Comparison of ENCODE assay signal across 8 cellular contexts in genomic region chr11:86818466-86819282, GRCh38. TPM values are rescaled to one million over a fixed set of nuclear protein-coding genes. Genes with fewer than 3 reads are reported as not detected.
A peak's percentile ranks its signal among the peaks of the same experiment; 100 is the strongest.
DNase-seq lines count a peak whose midpoint lies in the region; ATAC-seq, FAIRE-seq and TF ChIP-seq lines count a peak whose summit lies in the region.

No MANE protein-coding gene starts in this region.

- H3K27me3 Mint-ChIP-seq in progenitor cell of endocrine pancreas = peaks cover 7% of the 10 kb centered on the region
- H3K27me3 Mint-ChIP-seq in T-helper 2 cell treated with Interferon-gamma antibody and Interleukin-4, amounts not matched to agents 5 μg/mL and 100 μg/mL, for 36 hours (ENCODE audit: low read depth) = peaks cover 25% of the 10 kb centered on the region

- peak; percentile 82 for FAIRE-seq in H54 (lab: Jason Lieb, UNC)

- H3K36me3 Mint-ChIP-seq in progenitor cell of endocrine pancreas (ENCODE audit: insufficient read depth) = peaks cover 5% of the 10 kb centered on the region
- no peaks in the 10 kb centered on the region for H3K36me3 Mint-ChIP-seq in T-helper 2 cell treated with Interferon-gamma antibody and Interleukin-4, amounts not matched to agents 5 μg/mL and 100 μg/mL, for 36 hours (ENCODE audit: low read depth)

- peaks cover 7% of the 10 kb centered on the region for H3K4me1 Mint-ChIP-seq in progenitor cell of endocrine pancreas (ENCODE audit: low read depth)
- no peaks in the 10 kb centered on the region for H3K4me1 Mint-ChIP-seq in T-helper 2 cell treated with Interferon-gamma antibody and Interleukin-4, amounts not matched to agents 5 μg/mL and 100 μg/mL, for 36 hours (ENCODE audit: low read depth)

- H3K4me3 Mint-ChIP-seq in progenitor cell of endocrine pancreas (ENCODE audit: low read depth) = no peak overlapping the region
- no peak overlapping the region for H3K4me3 Mint-ChIP-seq in T-helper 2 cell treated with Interferon-gamma antibody and Interleukin-4, amounts not matched to agents 5 μg/mL and 100 μg/mL, for 36 hours

- no peak overlapping the region for H3K27ac Mint-ChIP-seq in progenitor cell of endocrine pancreas
- H3K27ac Mint-ChIP-seq in T-helper 2 cell treated with Interferon-gamma antibody and Interleukin-4, amounts not matched to agents 5 μg/mL and 100 μg/mL, for 36 hours = no peak overlapping the region

- TF ChIP-seq POLR2A in H54 (IDR thresholded peaks at IDR 0.05; ENCODE audit: low read depth, low read length) = no peak

- DNase-seq in COR-L47 (lab: John Stamatoyannopoulos, UW) (peak; percentile 47), H54 (ENCODE audit: insufficient read length, low spot score) (no peak), NCI-H1694 treated with DMSO at 0.1 percent for 48 hours (lab: John Stamatoyannopoulos, UW) (peak; percentile 71), SW480 (ENCODE audit: low spot score) (peak; percentile 80), foreskin melanocyte (peak; percentile 58), progenitor cell of endocrine pancreas (ENCODE audit: low spot score, unreplicated experiment) (no peak)
- no peak for DNase-seq in T-helper 2 cell treated with Interferon-gamma antibody and Interleukin-4, amounts not matched to agents 5 μg/mL and 100 μg/mL, for 36 hours (ENCODE audit: low spot score)

- ATAC-seq in GM21360 (IDR thresholded peaks at IDR 0.05; ENCODE audit: unreplicated experiment) = no peak

- TF ChIP-seq CTCF in progenitor cell of endocrine pancreas (IDR thresholded peaks at IDR 0.05; ENCODE audit: unreplicated experiment) = peak; percentile 83

- peaks cover 4% of the 10 kb centered on the region for H3K9me3 Mint-ChIP-seq in progenitor cell of endocrine pancreas (ENCODE audit: low read depth)
- peaks cover 3% of the 10 kb centered on the region for H3K9me3 Mint-ChIP-seq in T-helper 2 cell treated with Interferon-gamma antibody and Interleukin-4, amounts not matched to agents 5 μg/mL and 100 μg/mL, for 36 hours

RNA-seq across cellular contexts. Expression of gene PRSS23, which starts 18.3 kb away (rescaled TPM):
- 31.6 and 34.5 TPM in 2 replicates for total RNA-seq in progenitor cell of endocrine pancreas

Comparison
In these comparisons a context has a peak if more than half of its experiments do, and no peak if none do; other contexts are left out.
1. DNase-seq: peak in COR-L47 (single experiment), NCI-H1694 treated with DMSO at 0.1 percent for 48 hours (single experiment), SW480 (single experiment) and foreskin melanocyte (single experiment); none in H54 (single experiment), progenitor cell of endocrine pancreas (single experiment) and T-helper 2 cell treated with Interferon-gamma antibody and Interleukin-4, amounts not matched to agents 5 μg/mL and 100 μg/mL, for 36 hours (single experiment).